In genomic region chr9:29356-29755, GRCh38 we compare ENCODE assay signal across 7 cellular contexts. TPM values are rescaled to one million over a fixed set of nuclear protein-coding genes. Genes with fewer than 3 reads are reported as not detected.
A peak's percentile ranks its signal among the peaks of the same experiment; 100 is the strongest.
DNase-seq lines count a peak whose midpoint lies in the region; ATAC-seq, FAIRE-seq and TF ChIP-seq lines count a peak whose summit lies in the region.
"Not testable (repeated sequence)": the region's sequence is repeated elsewhere in the genome, so short reads cannot be mapped to it uniquely, and the experiment has no call there.

Gene WASHC1, minus strand, starts transcription at chr9:29456. Its CDS starts 4,457 bp downstream, at chr9:24999.

- H4K20me1 ChIP-seq in OCI-LY1 (ENCODE audit: insufficient read depth, low read length): not testable (repeated sequence)

- POLR2A ChIA-PET in activated CD8-positive, alpha-beta T cell treated with anti-CD3 and anti-CD28 coated beads, Interleukin-2, amount 10 ng/mL, durations not matched to agents 7 days and 5 days (lab: Charles Lee): not testable (repeated sequence)

- H3K9me3 Mint-ChIP-seq in activated CD8-positive, alpha-beta T cell treated with anti-CD3 and anti-CD28 coated beads, Interleukin-2, amount 10 ng/mL, durations not matched to agents 7 days and 5 days (ENCODE audit: insufficient read depth): not testable (repeated sequence)

- not testable (repeated sequence) for ATAC-seq in activated CD8-positive, alpha-beta T cell treated with anti-CD3 and anti-CD28 coated beads, Interleukin-2, amount 10 ng/mL, durations not matched to agents 7 days and 5 days; Right ventricle myocardium superior (ENCODE audit: poor library complexity)

- H3K9me2 ChIP-seq in OCI-LY1 (ENCODE audit: low read depth, low read length): not testable (repeated sequence)

- H3K27me3 Mint-ChIP-seq in activated CD8-positive, alpha-beta T cell treated with anti-CD3 and anti-CD28 coated beads, Interleukin-2, amount 10 ng/mL, durations not matched to agents 7 days and 5 days (ENCODE audit: low read depth): not testable (repeated sequence)

- not testable (repeated sequence) for H3K27ac ChIP-seq in OCI-LY1 (ENCODE audit: low read depth, low read length, poor library complexity, severe bottlenecking)

- H3K27ac Mint-ChIP-seq in activated CD8-positive, alpha-beta T cell treated with anti-CD3 and anti-CD28 coated beads, Interleukin-2, amount 10 ng/mL, durations not matched to agents 7 days and 5 days: not testable (repeated sequence)

- not testable (repeated sequence) for H3K4me1 Mint-ChIP-seq in activated CD8-positive, alpha-beta T cell treated with anti-CD3 and anti-CD28 coated beads, Interleukin-2, amount 10 ng/mL, durations not matched to agents 7 days and 5 days (ENCODE audit: low read depth)

- intact Hi-C loops in Right ventricle myocardium superior (cut with DNase I): not testable (repeated sequence)

- not testable (repeated sequence) for H3K9ac ChIP-seq in OCI-LY1 (ENCODE audit: low read length)

- H3F3A ChIP-seq in OCI-LY1 (ENCODE audit: insufficient read depth, low read length): not testable (repeated sequence)

- not testable (repeated sequence) for H3K27me3 ChIP-seq in OCI-LY1 (ENCODE audit: insufficient read depth, low read length); bronchial epithelial cell (ENCODE audit: control insufficient read depth, insufficient read depth, low read length)

- not testable (repeated sequence) for H3K79me2 ChIP-seq in OCI-LY1 (ENCODE audit: insufficient read depth, low read length)

- DNase-seq in GM12865 (ENCODE audit: low read depth); activated CD8-positive, alpha-beta T cell treated with anti-CD3 and anti-CD28 coated beads, Interleukin-2, amount 10 ng/mL, durations not matched to agents 7 days and 5 days; bronchial epithelial cell (ENCODE audit: low read depth); Right ventricle myocardium superior; mesenteric fat pad (ENCODE audit: low spot score); retinal pigment epithelial cell (ENCODE audit: low read depth): not testable (repeated sequence)

- not testable (repeated sequence) for H3K36me3 ChIP-seq in OCI-LY1 (ENCODE audit: insufficient read depth, low read length); bronchial epithelial cell (ENCODE audit: control insufficient read depth, insufficient read depth, low read length)

- H3K36me3 Mint-ChIP-seq in activated CD8-positive, alpha-beta T cell treated with anti-CD3 and anti-CD28 coated beads, Interleukin-2, amount 10 ng/mL, durations not matched to agents 7 days and 5 days (ENCODE audit: low read depth): not testable (repeated sequence)

- CTCF ChIA-PET in activated CD8-positive, alpha-beta T cell treated with anti-CD3 and anti-CD28 coated beads, Interleukin-2, amount 10 ng/mL, durations not matched to agents 7 days and 5 days (lab: Charles Lee): not testable (repeated sequence)

- not testable (repeated sequence) for H3K4me2 ChIP-seq in OCI-LY1 (ENCODE audit: low read length)

- H3K4me1 ChIP-seq in OCI-LY1 (ENCODE audit: insufficient read depth, low read length, severe bottlenecking): not testable (repeated sequence)

- not testable (repeated sequence) for H3K9me3 ChIP-seq in OCI-LY1 (ENCODE audit: low read length)

- H3K4me3 ChIP-seq in GM12865 (ENCODE audit: low read depth, low read length) (peak within 1 kb of the TSS; percentile 42), OCI-LY1 (ENCODE audit: low read depth, low read length, poor library complexity, severe bottlenecking) (peak within 1 kb of the TSS; percentile 56), bronchial epithelial cell (ENCODE audit: low read depth, low read length) (peak within 1 kb of the TSS; percentile 36), retinal pigment epithelial cell (ENCODE audit: low read length) (peak within 1 kb of the TSS; percentile 35)

- peak within 1 kb of the TSS; percentile 28 for H3K4me3 Mint-ChIP-seq in activated CD8-positive, alpha-beta T cell treated with anti-CD3 and anti-CD28 coated beads, Interleukin-2, amount 10 ng/mL, durations not matched to agents 7 days and 5 days

- not testable (repeated sequence) for H2AFZ ChIP-seq in OCI-LY1 (ENCODE audit: low read length)

- not testable (repeated sequence) for TF ChIP-seq CTCF in GM12865 (IDR thresholded peaks at IDR 0.05; ENCODE audit: insufficient read depth, low read depth, low read length, missing control alignments); OCI-LY1 (IDR thresholded peaks at IDR 0.05; ENCODE audit: low read length); bronchial epithelial cell (IDR thresholded peaks at IDR 0.05; ENCODE audit: insufficient read depth, low read length, severe bottlenecking); retinal pigment epithelial cell (conservative IDR thresholded peaks at IDR 0.05; ENCODE audit: low read depth, low read length)

- FAIRE-seq in bronchial epithelial cell (lab: Jason Lieb, UNC): not testable (repeated sequence)

RNA-seq across cellular contexts. Expression of gene WASHC1, which starts in this region (rescaled TPM):
- total RNA-seq in activated CD8-positive, alpha-beta T cell treated with anti-CD3 and anti-CD28 coated beads, Interleukin-2, amount 10 ng/mL, durations not matched to agents 7 days and 5 days: 10 to 100 TPM; 22.8 to 24.7 TPM
- 7.4 and 9.1 TPM in 2 replicates for total RNA-seq in bronchial epithelial cell
- total RNA-seq in Right ventricle myocardium superior: 12.6 TPM
- 12.4 TPM for total RNA-seq in mesenteric fat pad
